ENCODE assay signal across 29 cellular contexts in the genomic region with DNA sequence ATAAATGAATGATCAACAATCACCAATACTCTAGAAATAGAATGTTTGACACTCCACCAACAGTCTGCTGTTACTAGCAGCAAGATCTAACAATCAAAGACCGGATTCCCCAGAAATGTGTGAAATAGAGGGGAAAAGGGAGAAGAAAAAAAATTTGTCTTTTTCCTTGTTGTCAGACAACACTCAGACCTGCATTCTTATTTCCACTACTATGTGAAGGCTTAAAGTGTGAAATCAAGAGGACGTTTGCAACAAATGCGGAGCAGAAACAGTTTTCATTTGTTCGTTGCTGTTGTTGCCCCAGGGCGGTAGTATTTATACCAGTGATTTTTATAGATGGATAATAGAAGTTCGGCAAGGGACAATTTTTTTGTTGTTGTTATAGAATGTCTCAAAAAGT. TPM values are rescaled to one million over a fixed set of nuclear protein-coding genes. Genes with fewer than 3 reads are reported as not detected.
"Had no signal": no experiment of that assay in that cellular context is flagged by ENCODE, and none has a peak within 500 bp of the region (broad histone marks: within the 10 kb centered on the region; RNA-seq: fewer than 3 reads in every experiment).

No MANE protein-coding gene starts in this region.

- DNase-seq: activated CD4-positive, alpha-beta T cell treated with anti-CD3 and anti-CD28 coated beads for 36 hours; activated CD4-positive, CD25-positive, alpha-beta regulatory T cell; activated CD8-positive, alpha-beta memory T cell treated with anti-CD3 and anti-CD28 coated beads for 24 hours; activated effector memory CD4-positive, alpha-beta T cell treated with Interleukin-2 at 50 U/mL for 16 hours; activated naive CD4-positive, alpha-beta T cell treated with Interleukin-2 at 50 U/mL for 16 hours; anterior cingulate cortex; esophagus squamous epithelium; foreskin melanocyte; left ventricle myocardium inferior; naive B cell; nephron progenitor cell; ovary; sigmoid colon; small intestine; stimulated activated CD4-positive, alpha-beta T cell treated with anti-CD3 and anti-CD28 coated beads, Interleukin-4, amount 100 ng/mL, for 24 hours; substantia nigra had no signal

- H3K4me3 ChIP-seq: esophagus squamous epithelium, left ventricle myocardium inferior, ovary, sigmoid colon had no signal

- FAIRE-seq: bronchial epithelial cell, islet of Langerhans, small intestine had no signal

- H3K9me3 ChIP-seq: esophagus squamous epithelium, left ventricle myocardium inferior, sigmoid colon had no signal

- H3K27ac ChIP-seq: epithelial cell of prostate, esophagus squamous epithelium, left ventricle myocardium inferior, ovary, sigmoid colon had no signal

- ATAC-seq: activated CD4-positive, alpha-beta T cell treated with anti-CD3 and anti-CD28 coated beads for 36 hours; stimulated activated effector memory CD8-positive, alpha-beta T cell treated with anti-CD3 and anti-CD28 coated beads, Interleukin-12 subunit alpha, Interleukin-12 subunit beta, amount 100 ng/mL, for 72 hours had no signal

- H3K36me3 ChIP-seq: esophagus squamous epithelium, left ventricle myocardium inferior, ovary, sigmoid colon had no signal

- H3K9me3 Mint-ChIP-seq: dendritic cell treated with granulocyte-macrophage colony-stimulating factor and Interleukin-4, amounts not matched to agents 40 ng/mL and 50 ng/mL, for 4 days; mesothelial cell of epicardium; stimulated activated effector memory CD8-positive, alpha-beta T cell treated with anti-CD3 and anti-CD28 coated beads, Interleukin-12 subunit alpha, Interleukin-12 subunit beta, amount 100 ng/mL, for 72 hours had no signal

- H3K27ac Mint-ChIP-seq: activated CD4-positive, alpha-beta T cell treated with anti-CD3 and anti-CD28 coated beads for 36 hours; activated naive CD8-positive, alpha-beta T cell; dendritic cell treated with granulocyte-macrophage colony-stimulating factor and Interleukin-4, amounts not matched to agents 40 ng/mL and 50 ng/mL, for 4 days; mesothelial cell of epicardium; naive B cell; nephron progenitor cell; progenitor cell of endocrine pancreas; stimulated activated effector memory CD8-positive, alpha-beta T cell treated with anti-CD3 and anti-CD28 coated beads, Interleukin-12 subunit alpha, Interleukin-12 subunit beta, amount 100 ng/mL, for 72 hours; stimulated activated naive CD8-positive, alpha-beta T cell treated with anti-CD3 and anti-CD28 coated beads, Interleukin-15, Interleukin-2, amounts not matched to agents 100 ng/mL and 50 ng/mL, for 24 hours had no signal

- H3K4me1 Mint-ChIP-seq: central memory CD8-positive, alpha-beta T cell; mesothelial cell of epicardium; stimulated activated effector memory CD8-positive, alpha-beta T cell treated with anti-CD3 and anti-CD28 coated beads, Interleukin-12 subunit alpha, Interleukin-12 subunit beta, amount 100 ng/mL, for 72 hours had no signal

- H3K27me3 ChIP-seq: ovary had no signal

- H3K36me3 Mint-ChIP-seq: mesothelial cell of epicardium; stimulated activated effector memory CD8-positive, alpha-beta T cell treated with anti-CD3 and anti-CD28 coated beads, Interleukin-12 subunit alpha, Interleukin-12 subunit beta, amount 100 ng/mL, for 72 hours had no signal

- H3K4me3 Mint-ChIP-seq: activated CD4-positive, alpha-beta T cell treated with anti-CD3 and anti-CD28 coated beads for 36 hours; activated naive CD8-positive, alpha-beta T cell; central memory CD8-positive, alpha-beta T cell; dendritic cell treated with granulocyte-macrophage colony-stimulating factor and Interleukin-4, amounts not matched to agents 40 ng/mL and 50 ng/mL, for 4 days; mesothelial cell of epicardium; naive B cell; nephron progenitor cell; stimulated activated effector memory CD8-positive, alpha-beta T cell treated with anti-CD3 and anti-CD28 coated beads, Interleukin-12 subunit alpha, Interleukin-12 subunit beta, amount 100 ng/mL, for 72 hours; stimulated activated naive CD8-positive, alpha-beta T cell treated with anti-CD3 and anti-CD28 coated beads, Interleukin-15, Interleukin-2, amounts not matched to agents 100 ng/mL and 50 ng/mL, for 24 hours had no signal

RNA-seq across cellular contexts. Expression of a gene that starts 9.2 kb away (rescaled TPM):
- total RNA-seq: activated CD4-positive, alpha-beta T cell treated with anti-CD3 and anti-CD28 coated beads for 36 hours; esophagus squamous epithelium; glomerular endothelial cell; left ventricle myocardium inferior; mesothelial cell of epicardium; progenitor cell of endocrine pancreas; sigmoid colon; urinary bladder had no signal
- polyA plus RNA-seq: adipose tissue, ovary, sigmoid colon, urinary bladder had no signal
